Comparison of ENCODE assay signal across 30 cellular contexts in genomic region chr6:67184405-67184804, GRCh38.
"Had no signal": no experiment of that assay in that cellular context is flagged by ENCODE, and none has a peak within 500 bp of the region (broad histone marks: within the 10 kb centered on the region; RNA-seq: fewer than 3 reads in every experiment).

No MANE protein-coding gene starts in this region.

- H2AFZ ChIP-seq: PC-9 had no signal

- H3K4me3 ChIP-seq: ascending aorta, body of pancreas, breast epithelium, MG63, PC-9 had no signal

- H3K27ac ChIP-seq: ascending aorta, body of pancreas, breast epithelium, PC-9, WERI-Rb-1 had no signal

- H3K36me3 ChIP-seq: ascending aorta, breast epithelium, MG63, WERI-Rb-1 had no signal

- DNase-seq: activated CD4-positive, alpha-beta T cell treated with anti-CD3 and anti-CD28 coated beads for 1 hour; activated CD4-positive, alpha-beta T cell treated with anti-CD3 and anti-CD28 coated beads for 48 hours; activated CD4-positive, alpha-beta T cell treated with anti-CD3 and anti-CD28 coated beads, Interleukin-2, amount 50 U/mL, for 4 hours; activated CD4-positive, CD25-positive, alpha-beta regulatory T cell; activated CD8-positive, alpha-beta T cell treated with anti-CD3 and anti-CD28 coated beads for 36 hours; activated effector memory CD4-positive, alpha-beta T cell treated with anti-CD3 and anti-CD28 coated beads, Interleukin-2, amount 50 U/mL, for 16 hours; activated naive CD4-positive, alpha-beta T cell; activated naive CD4-positive, alpha-beta T cell treated with anti-CD3 and anti-CD28 coated beads, Interleukin-2, amount 50 U/mL, for 16 hours; activated naive CD8-positive, alpha-beta T cell treated with anti-CD3 and anti-CD28 coated beads for 36 hours; activated T-cell treated with anti-CD3 and anti-CD28 coated beads, Interleukin-2, amount 50 U/mL, for 1 hour; activated T-cell treated with anti-CD3 and anti-CD28 coated beads, Interleukin-2, amount 50 U/mL, for 72 hours; amniotic stem cell; body of pancreas; MG63; NCI-H1048; NCI-H1105 treated with DMSO at 0.1 percent for 48 hours; NCI-H1436; NCI-H1694; NCI-H1930; NCI-H2081 treated with DMSO at 0.1 percent for 48 hours; NCI-H226; NCI-H524 treated with DMSO at 0.1 percent for 48 hours; PC-9; Right ventricle myocardium superior; T1000; WERI-Rb-1 had no signal

- H3K4me2 ChIP-seq: PC-9 had no signal

- H3K9me3 ChIP-seq: ascending aorta, body of pancreas, breast epithelium, MG63 had no signal

- ATAC-seq: activated CD8-positive, alpha-beta T cell treated with anti-CD3 and anti-CD28 coated beads for 36 hours; activated T-cell treated with anti-CD3 and anti-CD28 coated beads, Interleukin-2, amount 50 U/mL, for 72 hours; activated T-helper 17 cell treated with anti-CD3 and anti-CD28 coated beads, Interleukin-2, amount 50 U/mL, for 72 hours; body of pancreas had no signal

- FAIRE-seq: TTC549 had no signal

- H3K27me3 ChIP-seq: ascending aorta, body of pancreas, breast epithelium, MG63 had no signal

- H3K4me1 ChIP-seq: ascending aorta, body of pancreas, breast epithelium had no signal
